Comparison of ENCODE assay signal across 28 cellular contexts in the genomic region with DNA sequence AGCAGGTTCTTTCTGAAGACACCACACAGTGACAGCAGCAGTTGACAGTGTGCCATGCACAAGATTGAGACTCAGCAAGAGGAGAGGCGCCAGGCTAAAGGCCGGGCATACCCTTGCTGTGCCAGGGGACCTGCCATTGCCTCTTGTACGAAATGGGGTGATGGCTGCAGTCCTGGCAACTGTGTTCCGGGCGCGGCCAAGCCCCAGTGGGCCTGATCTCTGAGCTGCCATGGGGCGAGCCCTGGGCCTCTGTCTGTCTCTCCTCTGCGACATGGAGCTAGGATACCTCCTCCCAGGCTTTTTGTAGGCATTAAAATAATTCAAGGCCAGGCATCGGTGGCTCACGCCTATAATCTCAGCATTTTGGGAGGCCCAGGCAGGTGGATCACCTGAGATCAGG.
"Had no signal": no experiment of that assay in that cellular context is flagged by ENCODE, and none has a peak within 500 bp of the region (broad histone marks: within the 10 kb centered on the region; RNA-seq: fewer than 3 reads in every experiment).

No MANE protein-coding gene starts in this region.

- H3K36me3 Mint-ChIP-seq: natural killer cell; stimulated activated effector memory CD8-positive, alpha-beta T cell treated with anti-CD3 and anti-CD28 coated beads, Interleukin-12 subunit alpha, Interleukin-12 subunit beta, amount 100 ng/mL, for 72 hours; stimulated activated naive B cell treated with anti-CD40 and anti-IgM and Interleukin-4, amounts not matched to agents 10 μg/mL and 1 μg/mL and 100 μg/mL, for 72 hours; type B pancreatic cell had no signal

- H3K4me3 ChIP-seq: ovary, prostate gland, right lobe of liver, sigmoid colon, stomach, suprapubic skin, testis, tibial artery, transverse colon, upper lobe of right lung, uterus had no signal

- H3K27me3 Mint-ChIP-seq: stimulated activated naive CD8-positive, alpha-beta T cell treated with anti-CD3 and anti-CD28 coated beads, Interleukin-15, Interleukin-2, amounts not matched to agents 100 ng/mL and 50 ng/mL, for 24 hours had no signal

- ATAC-seq: naive thymus-derived CD4-positive, alpha-beta T cell; natural killer cell; right cardiac atrium; right lobe of liver; stimulated activated effector memory CD8-positive, alpha-beta T cell treated with anti-CD3 and anti-CD28 coated beads, Interleukin-12 subunit alpha, Interleukin-12 subunit beta, amount 100 ng/mL, for 72 hours; stimulated activated naive B cell treated with anti-CD40 and anti-IgM and Interleukin-4, amounts not matched to agents 10 μg/mL and 1 μg/mL and 100 μg/mL, for 72 hours; upper lobe of right lung had no signal

- H3K9me3 ChIP-seq: neutrophil, ovary, prostate gland, right lobe of liver, sigmoid colon, stomach, suprapubic skin, testis, tibial artery, transverse colon, upper lobe of right lung, uterus had no signal

- H3K79me2 ChIP-seq: parathyroid adenoma had no signal

- H3K27ac ChIP-seq: neutrophil, ovary, parathyroid adenoma, prostate gland, right lobe of liver, sigmoid colon, stomach, suprapubic skin, testis, tibial artery, transverse colon, upper lobe of right lung, uterus had no signal

- H3K27ac Mint-ChIP-seq: natural killer cell; nephron; stimulated activated effector memory CD8-positive, alpha-beta T cell treated with anti-CD3 and anti-CD28 coated beads, Interleukin-12 subunit alpha, Interleukin-12 subunit beta, amount 100 ng/mL, for 72 hours; stimulated activated naive B cell treated with anti-CD40 and anti-IgM and Interleukin-4, amounts not matched to agents 10 μg/mL and 1 μg/mL and 100 μg/mL, for 72 hours; stimulated activated naive CD8-positive, alpha-beta T cell treated with anti-CD3 and anti-CD28 coated beads, Interleukin-15, Interleukin-2, amounts not matched to agents 100 ng/mL and 50 ng/mL, for 24 hours; type B pancreatic cell had no signal

- H3K9ac ChIP-seq: parathyroid adenoma had no signal

- H2AFZ ChIP-seq: parathyroid adenoma had no signal

- H3K4me1 ChIP-seq: parathyroid adenoma, prostate gland, suprapubic skin, upper lobe of right lung, uterus had no signal

- H3K9me3 Mint-ChIP-seq: naive thymus-derived CD4-positive, alpha-beta T cell; natural killer cell; nephron; stimulated activated effector memory CD8-positive, alpha-beta T cell treated with anti-CD3 and anti-CD28 coated beads, Interleukin-12 subunit alpha, Interleukin-12 subunit beta, amount 100 ng/mL, for 72 hours; stimulated activated naive B cell treated with anti-CD40 and anti-IgM and Interleukin-4, amounts not matched to agents 10 μg/mL and 1 μg/mL and 100 μg/mL, for 72 hours; stimulated activated naive CD8-positive, alpha-beta T cell treated with anti-CD3 and anti-CD28 coated beads, Interleukin-15, Interleukin-2, amounts not matched to agents 100 ng/mL and 50 ng/mL, for 24 hours; type B pancreatic cell had no signal

- DNase-seq: naive thymus-derived CD4-positive, alpha-beta T cell; natural killer cell; nucleus accumbens; right lobe of liver; sigmoid colon; small intestine; stimulated activated CD4-positive, alpha-beta T cell treated with anti-CD3 and anti-CD28 coated beads, Interleukin-15, amount 100 ng/mL, for 24 hours; stimulated activated CD4-positive, alpha-beta T cell treated with anti-CD3 and anti-CD28 coated beads, Interleukin-2, amount 100 ng/mL, for 24 hours; stimulated activated CD4-positive, alpha-beta T cell treated with anti-CD3 and anti-CD28 coated beads, Interleukin-2, amount 100 ng/mL, for 48 hours; stimulated activated CD4-positive, alpha-beta T cell treated with anti-CD3 and anti-CD28 coated beads, Interleukin-4, amount 100 ng/mL, for 24 hours; stimulated activated naive B cell treated with anti-CD40 and anti-IgM and Interleukin-4, amounts not matched to agents 10 μg/mL and 1 μg/mL and 100 μg/mL, for 72 hours; stimulated activated naive CD4-positive, alpha-beta T cell treated with Interleukin-2 at 50 U/mL for 16 hours; stomach; testis; tibial artery; transverse colon; upper lobe of right lung; uterus had no signal

- H3K4me3 Mint-ChIP-seq: naive thymus-derived CD4-positive, alpha-beta T cell; natural killer cell; nephron; stimulated activated effector memory CD8-positive, alpha-beta T cell treated with anti-CD3 and anti-CD28 coated beads, Interleukin-12 subunit alpha, Interleukin-12 subunit beta, amount 100 ng/mL, for 72 hours; stimulated activated naive B cell treated with anti-CD40 and anti-IgM and Interleukin-4, amounts not matched to agents 10 μg/mL and 1 μg/mL and 100 μg/mL, for 72 hours; stimulated activated naive CD8-positive, alpha-beta T cell treated with anti-CD3 and anti-CD28 coated beads, Interleukin-15, Interleukin-2, amounts not matched to agents 100 ng/mL and 50 ng/mL, for 24 hours; type B pancreatic cell had no signal

- H3K4me1 Mint-ChIP-seq: natural killer cell; stimulated activated effector memory CD8-positive, alpha-beta T cell treated with anti-CD3 and anti-CD28 coated beads, Interleukin-12 subunit alpha, Interleukin-12 subunit beta, amount 100 ng/mL, for 72 hours; stimulated activated naive B cell treated with anti-CD40 and anti-IgM and Interleukin-4, amounts not matched to agents 10 μg/mL and 1 μg/mL and 100 μg/mL, for 72 hours had no signal

- H3K36me3 ChIP-seq: neutrophil, ovary, prostate gland, right lobe of liver, sigmoid colon, stomach, suprapubic skin, tibial artery, transverse colon, upper lobe of right lung, uterus had no signal

- H3K27me3 ChIP-seq: neutrophil, ovary, right lobe of liver, sigmoid colon, stomach, suprapubic skin, testis, transverse colon, upper lobe of right lung, uterus had no signal
